Comparison of ENCODE assay signal across 10 cellular contexts in genomic region chr17:40287159-40287493, GRCh38. TPM values are rescaled to one million over a fixed set of nuclear protein-coding genes. Genes with fewer than 3 reads are reported as not detected.
A peak's percentile ranks its signal among the peaks of the same experiment; 100 is the strongest.
DNase-seq lines count a peak whose midpoint lies in the region; ATAC-seq and TF ChIP-seq lines count a peak whose summit lies in the region.
"Had no signal": no experiment of that assay in that cellular context is flagged by ENCODE, and none has a peak within 500 bp of the region (broad histone marks: within the 10 kb centered on the region; RNA-seq: fewer than 3 reads in every experiment).

No MANE protein-coding gene starts in this region.

- H3K4me2 ChIP-seq in HCT116 (ENCODE audit: low read length): peak overlapping the region; percentile 28; the same call in 1 of the 2 replicates

- H4K20me1 ChIP-seq in HCT116 (ENCODE audit: insufficient read depth): peaks cover 3% of the 10 kb centered on the region; the same call in 1 of the 2 replicates

- peak overlapping the region in 5 of 8 donors; percentile 89 to 100 (median 95) for H3K4me3 Mint-ChIP-seq in naive B cell

- POLR2A ChIA-PET in AG04449 (lab: Yijun Ruan, JAX) (no interaction called here), HCT116 (lab: Charles Lee) (no interaction called here)

- CTCF ChIA-PET in AG04449 (lab: Yijun Ruan, JAX): interaction anchor here (0.7 to 5.8 kb wide), 3 partner anchors 68 to 96 kb away, joined by 3 to 48 read pairs (median 26); partner anchors contain the start of gene WIPF2
- CTCF ChIA-PET in HCT116 (lab: Charles Lee): no interaction called here

- no peaks in the 10 kb centered on the region for H3K9me2 ChIP-seq in HCT116 (ENCODE audit: insufficient read depth)

- H3K9ac ChIP-seq in HCT116 (ENCODE audit: low read length) (no peak overlapping the region), adipocyte (ENCODE audit: low read length) (peak overlapping the region; percentile 17)

- H3K4me1 Mint-ChIP-seq in naive B cell: peaks cover 9 to 13% (median 10%) of the 10 kb centered on the region in 3 donors

- no peaks in the 10 kb centered on the region for H3K27me3 Mint-ChIP-seq in naive B cell

- no peak overlapping the region for H2AFZ ChIP-seq in HCT116 (ENCODE audit: low read depth, low read length, poor library complexity, severe bottlenecking)

- TF ChIP-seq CTCF in AG04449 (IDR thresholded peaks at IDR 0.05; ENCODE audit: insufficient read depth, low read length, missing control alignments): no peak
- TF ChIP-seq CTCF in HCT116 (IDR thresholded peaks at IDR 0.05 in 2 of 3, conservative IDR thresholded peaks at IDR 0.05 in 1 of 3; ENCODE audit: borderline replicate concordance in 1 of 3, insufficient read depth in 1 of 3, low read depth in 2 of 3, low read length in 2 of 3): no peak

- 0 out of 2 replicates have a peak, but pooled peaks have one; percentile 0 for ATAC-seq in HCT116
- ATAC-seq in naive B cell (ENCODE audit: low read depth in 2 of 2): no peak

- H3K4me1 ChIP-seq in HCT116 (ENCODE audit: control insufficient read depth in 1 of 2, insufficient read depth in 2 of 2, low read length in 2 of 2): peaks cover 45 to 50% of the 10 kb centered on the region in 2 experiments
- peaks cover 30% of the 10 kb centered on the region for H3K4me1 ChIP-seq in adipocyte (ENCODE audit: control insufficient read depth, insufficient read depth, low read length)

- RAD21 ChIA-PET in HCT116 (lab: Charles Lee; ENCODE audit: low non-redundant PET in 1 of 2, low total read pairs in 2 of 2, uncharacterized antibody in 2 of 2, unreplicated experiment in 2 of 2): no interaction called here

- H3K9me3 Mint-ChIP-seq in naive B cell: no peaks in the 10 kb centered on the region

- peaks cover 40% of the 10 kb centered on the region for H3K79me2 ChIP-seq in HCT116 (ENCODE audit: insufficient read depth, low read length)

- DNase-seq in AG04449 (ENCODE audit: low read depth, low spot score): no peak
- DNase-seq in HCT116 (ENCODE audit: low read depth, low spot score): no peak
- no peak for DNase-seq in adipocyte (ENCODE audit: low read depth)
- no peak for DNase-seq in naive B cell
- no peak for DNase-seq in DMS153 (lab: John Stamatoyannopoulos, UW)
- DNase-seq in NAMALWA (ENCODE audit: low spot score): no peak
- no peak for DNase-seq in NCI-H1417 (lab: John Stamatoyannopoulos, UW)
- DNase-seq in kidney glomerular epithelial cell (lab: John Stamatoyannopoulos, UW): no peak

- BruUV-seq in HCT116 (replicated peaks; lab: Mats Ljungman, UMichigan): no TSS peak

- intact Hi-C loops in HCT116 (cut with micrococcal nuclease): no loop called here

- H3K36me3 ChIP-seq in HCT116 (ENCODE audit: control insufficient read depth in 1 of 2, insufficient read depth in 2 of 2, low read length in 2 of 2): peaks cover 14 to 26% of the 10 kb centered on the region in 2 experiments
- H3K36me3 ChIP-seq in adipocyte (ENCODE audit: control insufficient read depth, insufficient read depth, low read length, severe bottlenecking): no peaks in the 10 kb centered on the region
- H3K36me3 ChIP-seq: ascending aorta had no signal

- H3K27ac ChIP-seq in HCT116 (ENCODE audit: low read depth, low read length): no peak overlapping the region

- H3K9me3 ChIP-seq in HCT116 (ENCODE audit: control insufficient read depth in 1 of 2, insufficient read depth in 1 of 2, low read depth in 1 of 2, low read length in 2 of 2) (no peaks in the 10 kb centered on the region), adipocyte (ENCODE audit: control insufficient read depth, low read length) (no peaks in the 10 kb centered on the region)
- H3K9me3 ChIP-seq: ascending aorta, SJSA1 had no signal

- H3K4me3 ChIP-seq in AG04449 (ENCODE audit: low read depth, low read length) (peak overlapping the region; percentile 21), HCT116 (replicated peaks in 1 of 2; ENCODE audit: low read depth in 1 of 2, low read length in 2 of 2) (no peak overlapping the region), adipocyte (ENCODE audit: low read length) (peak overlapping the region; percentile 33)

- TF ChIP-seq RAD21 in HCT116 (IDR thresholded peaks at IDR 0.05; ENCODE audit: low read depth): no peak

- peak overlapping the region; percentile 61 to 97 (median 82) for H3K27ac Mint-ChIP-seq in naive B cell

- H3K27me3 ChIP-seq in HCT116 (ENCODE audit: insufficient read depth, low read length): no peaks in the 10 kb centered on the region
- H3K27me3 ChIP-seq in adipocyte (replicated peaks; ENCODE audit: control insufficient read depth, insufficient read depth, low read length): no peaks in the 10 kb centered on the region
- H3K27me3 ChIP-seq: ascending aorta, SJSA1 had no signal

- no peaks in the 10 kb centered on the region for H3K36me3 Mint-ChIP-seq in naive B cell

- TF ChIP-seq POLR2A in HCT116 (IDR thresholded peaks at IDR 0.05; ENCODE audit: borderline replicate concordance, extremely low read depth, insufficient read depth, insufficient read length): no peak

TF ChIP-seq in HCT116, 20 proteins besides CTCF, POLR2A, EP300 and RAD21 (continues in another document):
- TF ChIP-seq FOSL1 (IDR thresholded peaks at IDR 0.05; ENCODE audit: low read depth) (no peak), REST (IDR thresholded peaks at IDR 0.05; ENCODE audit: low read depth) (no peak), ATF3 (IDR thresholded peaks at IDR 0.05) (no peak), EGR1 (IDR thresholded peaks at IDR 0.05; ENCODE audit: low read depth) (no peak), ZFX (IDR thresholded peaks at IDR 0.05) (no peak), TCF7L2 (IDR thresholded peaks at IDR 0.05; ENCODE audit: borderline replicate concordance, extremely low read depth, insufficient read depth, insufficient read length) (no peak), CBX3 (IDR thresholded peaks at IDR 0.05; ENCODE audit: low read depth) (no peak), SRF (IDR thresholded peaks at IDR 0.05; ENCODE audit: low read depth) (no peak), EZH2 (IDR thresholded peaks at IDR 0.05) (no peak), JUND (IDR thresholded peaks at IDR 0.05) (no peak), ZBTB33 (IDR thresholded peaks at IDR 0.05; ENCODE audit: extremely low read depth, insufficient replicate concordance, low read length) (no peak), MAX (IDR thresholded peaks at IDR 0.05) (no peak), EZH2phosphoT487 (IDR thresholded peaks at IDR 0.05; ENCODE audit: borderline replicate concordance) (no peak), SIN3A (IDR thresholded peaks at IDR 0.05; ENCODE audit: low read depth) (no peak), ZNF274 (IDR thresholded peaks at IDR 0.05; ENCODE audit: low read depth, low read length) (no peak), CEBPB (IDR thresholded peaks at IDR 0.05; ENCODE audit: low read depth) (no peak), SP1 (IDR thresholded peaks at IDR 0.05; ENCODE audit: low read depth) (no peak)

RNA-seq across cellular contexts. Expression of gene CDC6, which starts 0.6 kb away (rescaled TPM):
- total RNA-seq in HCT116 (2021; ENCODE audit: unreplicated experiment): 117 TPM
- 37.2 and 38.7 TPM in 2 replicates for polyA plus RNA-seq in HCT116 (2012)
- 1 to 10 TPM in 1 of 6 donors, under 1 TPM in 3, not detected in 2; 0.23 to 1.3 (median 0.35) TPM for polyA plus RNA-seq in naive B cell (ENCODE audit: low read depth in 6 of 6)

RNA-seq across cellular contexts. Expression of gene RARA, which starts 21.9 kb away (rescaled TPM):
- 35.1 TPM for total RNA-seq in HCT116 (2021; ENCODE audit: unreplicated experiment)
- 38.1 and 46.6 TPM in 2 replicates for polyA plus RNA-seq in HCT116 (2012)
- 10 to 100 TPM in 2 of 6 donors, 1 to 10 TPM in 4; 3.1 to 12.6 (median 7.8) TPM for polyA plus RNA-seq in naive B cell (ENCODE audit: low read depth in 6 of 6)

Comparison
In these comparisons a context has a peak if more than half of its experiments do, and no peak if none do; other contexts are left out.
1. H3K4me3 ChIP-seq: peak in AG04449 (single experiment) and adipocyte (single experiment); none in HCT116 (0 of 2).